In genomic region chr11:120027546-120028180, GRCh38 we compare ENCODE assay signal across 20 cellular contexts.
DNase-seq lines count a peak whose midpoint lies in the region; ATAC-seq and TF ChIP-seq lines count a peak whose summit lies in the region.
"Had no signal": no experiment of that assay in that cellular context is flagged by ENCODE, and none has a peak within 500 bp of the region (broad histone marks: within the 10 kb centered on the region; RNA-seq: fewer than 3 reads in every experiment).

No MANE protein-coding gene starts in this region.

- CTCF ChIA-PET in WTC11 (lab: Charles Lee): interaction anchor here (1.1 kb wide), 2 partner anchors 15 to 30 kb away, joined by 3 to 4 read pairs; no protein-coding TSS in a partner anchor

- no peak overlapping the region for H3K4me2 ChIP-seq in H9 (ENCODE audit: insufficient read depth, insufficient read length, low read length)

- POLR2A ChIA-PET in WTC11 (lab: Charles Lee): no interaction called here

- no peaks in the 10 kb centered on the region for H3K23me2 ChIP-seq in H9 (ENCODE audit: insufficient read length, low read depth, low read length, poor library complexity, severe bottlenecking)

- no peak overlapping the region for H2BK5ac ChIP-seq in H9 (ENCODE audit: insufficient read length, low read length)

- H3K9ac ChIP-seq in H9 (ENCODE audit: extremely low read depth, insufficient read length, low read length): no peak overlapping the region

- ATAC-seq in HG03439 (IDR thresholded peaks at IDR 0.05; ENCODE audit: unreplicated experiment): no peak
- no peak for ATAC-seq in WTC11
- ATAC-seq: GM12878 had no signal

- no peak overlapping the region for H2AFZ ChIP-seq in H9 (ENCODE audit: low read length)

- H3K27ac Mint-ChIP-seq in H9 (no peak overlapping the region), WTC11 (no peak overlapping the region)
- H3K27ac Mint-ChIP-seq: CD4-positive, alpha-beta T cell; HFFc6 had no signal

- H3K9me3 ChIP-seq in H9 (ENCODE audit: control insufficient read depth, low read depth, low read length): no peaks in the 10 kb centered on the region
- H3K9me3 ChIP-seq: Caco-2 had no signal

- no peak overlapping the region for H4K91ac ChIP-seq in H9 (ENCODE audit: insufficient read length, low read depth, low read length)

- no peak overlapping the region for H3T11ph ChIP-seq in H9 (ENCODE audit: low read length)

- no peak overlapping the region for H3K18ac ChIP-seq in H9 (ENCODE audit: insufficient read length, low read depth, low read length)

- H3K27ac ChIP-seq in H9 (ENCODE audit: insufficient read length, low read depth, low read length): no peak overlapping the region
- H3K27ac ChIP-seq: SK-N-MC had no signal

- H3K4me3 Mint-ChIP-seq in H9 (no peak overlapping the region), WTC11 (no peak overlapping the region)
- H3K4me3 Mint-ChIP-seq: CD4-positive, alpha-beta T cell; HFFc6 had no signal

- no peaks in the 10 kb centered on the region for H3K79me2 ChIP-seq in H9 (ENCODE audit: insufficient read depth, low read length)

- H3K27me3 Mint-ChIP-seq in H9 (ENCODE audit: low read depth) (peaks cover 25% of the 10 kb centered on the region), WTC11 (ENCODE audit: low read depth) (peaks cover 7% of the 10 kb centered on the region)

- no peak overlapping the region for H2BK20ac ChIP-seq in H9 (ENCODE audit: low read depth, low read length, poor library complexity, severe bottlenecking)

- DNase-seq in NCI-H345 (lab: John Stamatoyannopoulos, UW) (peak; percentile 21), NCI-H345 treated with DMSO at 0.1 percent for 48 hours (lab: John Stamatoyannopoulos, UW; ENCODE audit: unreplicated experiment) (no peak), H9 (peak; percentile 14), islet precursor cell (peak; percentile 51), posterior vena cava (ENCODE audit: low spot score) (peak; percentile 66), WTC11 (ENCODE audit: low spot score) (no peak)
- no peak for DNase-seq in stimulated activated CD4-positive, alpha-beta T cell treated with anti-CD3 and anti-CD28 coated beads, Interleukin-15, amount 100 ng/mL, for 24 hours
- DNase-seq: BE2C; Caco-2; CD4-positive, alpha-beta T cell; EL; HFFc6; KG1; NCI-H1436; NCI-H1930; NCI-H2171; SHP77 had no signal

- WGBS in H9 (ENCODE audit: extremely low coverage, insufficient read length, low lambda C conversion rate): no CpG with 5 or more reads among the region's 11 CpGs

- no peak overlapping the region for H3K14ac ChIP-seq in H9 (ENCODE audit: insufficient read depth, low read length)

- no peak overlapping the region for H4K8ac ChIP-seq in H9 (replicated peaks; ENCODE audit: insufficient read length, low read depth, low read length)

- intact Hi-C loops in posterior vena cava (cut with DNase I): no loop called here

- no peak overlapping the region for H2BK120ac ChIP-seq in H9 (ENCODE audit: low read depth, low read length, poor library complexity, severe bottlenecking)

- H3K27me3 ChIP-seq in H9 (ENCODE audit: insufficient read depth, low read length): no peaks in the 10 kb centered on the region
- H3K27me3 ChIP-seq: BE2C had no signal

- H3K36me3 Mint-ChIP-seq in H9 (ENCODE audit: insufficient read depth in 1 of 3, low read depth in 3 of 3) (no peaks in the 10 kb centered on the region), WTC11 (no peaks in the 10 kb centered on the region)

- peaks cover 11% of the 10 kb centered on the region; the same call in 1 of the 2 replicates for H3K4me1 ChIP-seq in H9 (ENCODE audit: insufficient read depth, low read length)
- H3K4me1 ChIP-seq: BE2C, Caco-2 had no signal

- no peaks in the 10 kb centered on the region for H3K79me1 ChIP-seq in H9 (ENCODE audit: insufficient read depth, low read depth, low read length, poor library complexity, severe bottlenecking)

- H2AK5ac ChIP-seq in H9 (ENCODE audit: insufficient read length, low read length): no peak overlapping the region

- TF ChIP-seq CTCF in H9 (conservative IDR thresholded peaks at IDR 0.05) (no peak), WTC11 (IDR thresholded peaks at IDR 0.05) (no peak)

- H3K23ac ChIP-seq in H9 (ENCODE audit: insufficient read length, low read depth, low read length): no peak overlapping the region

- peaks cover 47 to 59% of the 10 kb centered on the region in 2 experiments for H3K4me1 Mint-ChIP-seq in H9
- peaks cover 41% of the 10 kb centered on the region for H3K4me1 Mint-ChIP-seq in WTC11

- no peaks in the 10 kb centered on the region for H4K20me1 ChIP-seq in H9 (ENCODE audit: control insufficient read depth, insufficient read depth, insufficient read length)

- H2BK15ac ChIP-seq in H9 (ENCODE audit: low read depth, low read length): no peak overlapping the region

- H4K5ac ChIP-seq in H9 (ENCODE audit: insufficient read length, low read depth, low read length): no peak overlapping the region

- H2BK12ac ChIP-seq in H9 (ENCODE audit: insufficient read length, low read depth, low read length): no peak overlapping the region

- no peak overlapping the region for H3K56ac ChIP-seq in H9 (ENCODE audit: insufficient read length, low read depth, low read length)

- no peak overlapping the region for H3K4ac ChIP-seq in H9 (ENCODE audit: low read depth, low read length)

- H3K9me3 Mint-ChIP-seq in H9 (no peaks in the 10 kb centered on the region), WTC11 (no peaks in the 10 kb centered on the region)
- H3K9me3 Mint-ChIP-seq: CD4-positive, alpha-beta T cell; HFFc6 had no signal

TF ChIP-seq in WTC11, 78 proteins besides CTCF, POLR2A, EP300 and RAD21:
- TF ChIP-seq ZNF263 (CRISPR knock-in tag; IDR thresholded peaks at IDR 0.05; ENCODE audit: low read depth): no peak
- no peak for TF ChIP-seq RELA (CRISPR knock-in tag; IDR thresholded peaks at IDR 0.05; ENCODE audit: borderline replicate concordance)
- TF ChIP-seq SMAD4 (CRISPR knock-in tag; IDR thresholded peaks at IDR 0.05): no peak
- TF ChIP-seq SMAD3 (CRISPR knock-in tag; IDR thresholded peaks at IDR 0.05; ENCODE audit: borderline replicate concordance): no peak
- TF ChIP-seq, protein P1, sequence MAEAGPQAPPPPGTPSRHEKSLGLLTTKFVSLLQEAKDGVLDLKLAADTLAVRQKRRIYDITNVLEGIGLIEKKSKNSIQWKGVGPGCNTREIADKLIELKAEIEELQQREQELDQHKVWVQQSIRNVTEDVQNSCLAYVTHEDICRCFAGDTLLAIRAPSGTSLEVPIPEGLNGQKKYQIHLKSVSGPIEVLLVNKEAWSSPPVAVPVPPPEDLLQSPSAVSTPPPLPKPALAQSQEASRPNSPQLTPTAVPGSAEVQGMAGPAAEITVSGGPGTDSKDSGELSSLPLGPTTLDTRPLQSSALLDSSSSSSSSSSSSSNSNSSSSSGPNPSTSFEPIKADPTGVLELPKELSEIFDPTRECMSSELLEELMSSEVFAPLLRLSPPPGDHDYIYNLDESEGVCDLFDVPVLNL (CRISPR knock-in tag; IDR thresholded peaks at IDR 0.05; ENCODE audit: borderline replicate concordance, low read depth): no peak
- TF ChIP-seq NR1H2 (CRISPR knock-in tag; IDR thresholded peaks at IDR 0.05): no peak
- no peak for TF ChIP-seq SOX15 (CRISPR knock-in tag; IDR thresholded peaks at IDR 0.05)
- TF ChIP-seq ELF4 (CRISPR knock-in tag; IDR thresholded peaks at IDR 0.05; ENCODE audit: low read depth): no peak
- TF ChIP-seq ESRRA (CRISPR knock-in tag; IDR thresholded peaks at IDR 0.05; ENCODE audit: borderline replicate concordance): no peak

Comparison
In these comparisons a context has a peak if more than half of its experiments do, and no peak if none do; other contexts are left out.
1. DNase-seq: peak in NCI-H345 (single experiment), H9 (single experiment), islet precursor cell (single experiment) and posterior vena cava (single experiment); none in NCI-H345 treated with DMSO at 0.1 percent for 48 hours (single experiment), WTC11 (single experiment) and stimulated activated CD4-positive, alpha-beta T cell treated with anti-CD3 and anti-CD28 coated beads, Interleukin-15, amount 100 ng/mL, for 24 hours (single experiment).